In genomic region chr14:90398315-90398811, GRCh38 we compare ENCODE assay signal across 8 cellular contexts. TPM values are rescaled to one million over a fixed set of nuclear protein-coding genes. Genes with fewer than 3 reads are reported as not detected.
DNase-seq lines count a peak whose midpoint lies in the region; ATAC-seq and TF ChIP-seq lines count a peak whose summit lies in the region.

No MANE protein-coding gene starts in this region.

- CTCF ChIA-PET in IMR-90 (lab: Yijun Ruan, JAX) = interaction anchor here (1.0 to 2.1 kb wide), 2 partner anchors 95 to 298 kb away, joined by 3 to 10 read pairs; no protein-coding TSS in a partner anchor

- peaks cover 4% of the 10 kb centered on the region for H3K4me1 ChIP-seq in IMR-90 (ENCODE audit: control insufficient read depth, insufficient read depth, low read length)

- no peak overlapping the region for H4K8ac ChIP-seq in IMR-90 (ENCODE audit: low read depth in 2 of 2, low read length in 2 of 2)

- no peak overlapping the region for H3K18ac ChIP-seq in IMR-90 (ENCODE audit: low read depth, low read length)

- no TSS peak for BruUV-seq in IMR-90 (replicated peaks; lab: Mats Ljungman, UMichigan)

- WGBS in IMR-90 (ENCODE audit: extremely low coverage in 2 of 2, insufficient read length in 1 of 2), 2 experiments = 8% methylated on average over 5 of the region's 35 CpGs; no CpG with 5 or more reads in 1 of the 2 experiments

- no peak overlapping the region for H4K5ac ChIP-seq in IMR-90 (ENCODE audit: low read depth, low read length)

- H2BK20ac ChIP-seq in IMR-90 (ENCODE audit: low read depth, low read length) = no peak overlapping the region

- peaks cover 48% of the 10 kb centered on the region for H4K20me1 ChIP-seq in IMR-90 (ENCODE audit: insufficient read depth, low read length)

- peaks cover 24% of the 10 kb centered on the region for H3K36me3 ChIP-seq in IMR-90 (ENCODE audit: control insufficient read depth, insufficient read depth, low read length)

- 0 out of 2 replicates have a peak overlapping the region, but pooled peaks have one; percentile 67 for H3K14ac ChIP-seq in IMR-90 (replicated peaks; ENCODE audit: low read depth, low read length)

- peak overlapping the region; percentile 93 for H2AK9ac ChIP-seq in IMR-90 (replicated peaks; ENCODE audit: low read depth, low read length, poor library complexity)

- no peak for TF ChIP-seq POLR2A in IMR-90 (IDR thresholded peaks at IDR 0.05; ENCODE audit: low read depth, low read length)

- DNase-seq in CD1c-positive myeloid dendritic cell (ENCODE audit: extremely low spot score) (peak; percentile 74), IMR-90 (no peak), T-helper 2 cell (peak; percentile 18 to 82 (median 59)), astrocyte of the hippocampus (ENCODE audit: low read depth, low spot score) (peak; percentile 54), iPS-NIHi11 (ENCODE audit: low spot score) (peak; percentile 41)
- DNase-seq in stimulated activated CD4-positive, alpha-beta T cell treated with anti-CD3 and anti-CD28 coated beads, Interleukin-12 subunit alpha, Interleukin-12 subunit beta, amount 100 ng/mL, for 48 hours (ENCODE audit: low read depth in 2 of 3, low spot score in 1 of 3) = peak in 2 of 3 donors; percentile 38 to 42

- H3K9me1 ChIP-seq in IMR-90 (ENCODE audit: insufficient read depth, low read length) = peaks cover 8% of the 10 kb centered on the region

- peaks cover 27 to 53% of the 10 kb centered on the region in 2 experiments for H3K79me1 ChIP-seq in IMR-90 (ENCODE audit: low read depth in 1 of 2, low read length in 2 of 2)

- peak overlapping the region; percentile 96 for H3K4me3 ChIP-seq in IMR-90 (ENCODE audit: insufficient read depth, low read depth, low read length)

- no peak for TF ChIP-seq RAD21 in IMR-90 (IDR thresholded peaks at IDR 0.05; ENCODE audit: low read length)

- peak overlapping the region; percentile 45 for H3K9ac ChIP-seq in IMR-90 (ENCODE audit: low read depth, low read length)

- H2BK5ac ChIP-seq in IMR-90 (ENCODE audit: low read depth, low read length, poor library complexity, severe bottlenecking) = no peak overlapping the region

- no peak overlapping the region for H4K91ac ChIP-seq in IMR-90 (ENCODE audit: insufficient read depth, low read depth, low read length)

- POLR2A ChIA-PET in IMR-90 (lab: Charles Lee; ENCODE audit: unreplicated experiment) = no interaction called here

- dilution Hi-C loops in IMR-90 (cut with HindIII; ENCODE audit: low sequenced_read_pairs, unreplicated experiment) = no loop called here

- ATAC-seq in GM19452 (IDR thresholded peaks at IDR 0.05; ENCODE audit: unreplicated experiment) (peak; percentile 23), IMR-90 (ENCODE audit: low read depth) (peak; percentile 1), HG03469 (IDR thresholded peaks at IDR 0.05; ENCODE audit: unreplicated experiment) (no peak)

- intact Hi-C loops in IMR-90 (cut with micrococcal nuclease) = loop anchor here (2.0 to 5.0 kb wide), 2 partner anchors 111 to 502 kb away; no protein-coding TSS in a partner anchor

- H3K23ac ChIP-seq in IMR-90 (ENCODE audit: low read depth, low read length) = peak overlapping the region; percentile 83

- no peak for TF ChIP-seq CTCF in IMR-90 (conservative IDR thresholded peaks at IDR 0.05; ENCODE audit: low read depth, low read length)

- peak overlapping the region; percentile 54; the same call in 1 of the 2 replicates for H3K4ac ChIP-seq in IMR-90 (ENCODE audit: low read depth, low read length)

- in situ Hi-C loops in IMR-90 (cut with MboI; ENCODE audit: low sequenced_read_pairs) = loop anchor here (25.0 kb wide), 1 partner anchor 764 kb away; no protein-coding TSS in a partner anchor

- no peaks in the 10 kb centered on the region for H3K27me3 ChIP-seq in IMR-90 (ENCODE audit: control insufficient read depth, insufficient read depth, low read length)

- peak overlapping the region; percentile 77 for H3K4me2 ChIP-seq in IMR-90 (ENCODE audit: low read depth, low read length)

- peak overlapping the region; percentile 69 for H2AFZ ChIP-seq in IMR-90 (replicated peaks; ENCODE audit: low read length, poor library complexity)

- H2BK15ac ChIP-seq in IMR-90 (ENCODE audit: low read depth, low read length) = no peak overlapping the region

- no peak overlapping the region for H2BK120ac ChIP-seq in IMR-90 (ENCODE audit: low read depth, low read length)

- H2AK5ac ChIP-seq in IMR-90 (ENCODE audit: low read depth, low read length) = no peak overlapping the region

- H3K56ac ChIP-seq in IMR-90 (ENCODE audit: extremely low read depth, insufficient read depth, low read length) = peak overlapping the region; percentile 16; the same call in 1 of the 2 replicates

- peak overlapping the region; percentile 62 for H3K27ac ChIP-seq in IMR-90 (ENCODE audit: insufficient read depth, low read length)

- H3K9me3 ChIP-seq in IMR-90 (ENCODE audit: control insufficient read depth, insufficient read depth, low read length) = no peaks in the 10 kb centered on the region

TF ChIP-seq in IMR-90, 13 proteins besides CTCF, POLR2A, EP300 and RAD21:
- TF ChIP-seq FOS (IDR thresholded peaks at IDR 0.05; ENCODE audit: low read depth, low read length) = no peak
- no peak for TF ChIP-seq SMC3 (IDR thresholded peaks at IDR 0.05; ENCODE audit: low read depth, low read length)
- 0 out of 2 replicates have a peak, but pooled peaks have one; percentile 47 for TF ChIP-seq MXI1 (IDR thresholded peaks at IDR 0.05; ENCODE audit: borderline replicate concordance, low read depth, low read length)

RNA-seq across cellular contexts. Expression of gene CALM1, which starts 1.5 kb away (rescaled TPM):
- total RNA-seq in IMR-90 (2012; rRNA removed) = 72.9 and 206 TPM in 2 replicates
- 188 and 231 TPM in 2 replicates for polyA plus RNA-seq in IMR-90 (2012; rRNA removed)
- 282 and 543 TPM in 2 replicates for polyA plus RNA-seq in IMR-90 (2012; cell fraction: cytosol; rRNA removed)
- polyA plus RNA-seq in IMR-90 (2012; cell fraction: nucleus; rRNA removed; ENCODE audit: low replicate concordance) = 112 and 173 TPM in 2 replicates
